14 cellular contexts compared by ENCODE assay signal in genomic region chr1:28761189-28761588, GRCh38. TPM values are rescaled to one million over a fixed set of nuclear protein-coding genes. Genes with fewer than 3 reads are reported as not detected.
A peak's percentile ranks its signal among the peaks of the same experiment; 100 is the strongest.
DNase-seq lines count a peak whose midpoint lies in the region; ATAC-seq, FAIRE-seq and TF ChIP-seq lines count a peak whose summit lies in the region.
"Had no signal": no experiment of that assay in that cellular context is flagged by ENCODE, and none has a peak within 500 bp of the region (broad histone marks: within the 10 kb centered on the region; RNA-seq: fewer than 3 reads in every experiment).

No MANE protein-coding gene starts in this region.

- H3K79me1 ChIP-seq in trophoblast cell (ENCODE audit: low read length): no peaks in the 10 kb centered on the region

- no peak overlapping the region for H4K12ac ChIP-seq in trophoblast cell (ENCODE audit: low read depth, low read length)

- H3K9ac ChIP-seq in endothelial cell of umbilical vein (replicated peaks; ENCODE audit: extremely low read depth, insufficient read depth, low read length) (no peak overlapping the region), trophoblast cell (ENCODE audit: low read length) (no peak overlapping the region)
- H3K9ac ChIP-seq: BLaER1 treated with 17β-estradiol and CSF1 and Interleukin-3, amounts not matched to agents 10 nM and 100 nM had no signal

- H3K4me3 Mint-ChIP-seq in stimulated activated naive B cell treated with anti-CD40 and anti-IgM and Interleukin-4, amounts not matched to agents 10 μg/mL and 1 μg/mL and 100 μg/mL, for 72 hours: no peak overlapping the region
- H3K4me3 Mint-ChIP-seq: CD4-positive, CD25-positive, alpha-beta regulatory T cell had no signal

- H3K27ac Mint-ChIP-seq in stimulated activated naive B cell treated with anti-CD40 and anti-IgM and Interleukin-4, amounts not matched to agents 10 μg/mL and 1 μg/mL and 100 μg/mL, for 72 hours: peak overlapping the region; percentile 79
- H3K27ac Mint-ChIP-seq: CD4-positive, CD25-positive, alpha-beta regulatory T cell had no signal

- H4K8ac ChIP-seq in trophoblast cell (ENCODE audit: low read depth, low read length): no peak overlapping the region

- H3K23ac ChIP-seq in trophoblast cell (ENCODE audit: low read length): no peak overlapping the region

- H3K36me3 ChIP-seq in endothelial cell of umbilical vein (ENCODE audit: control insufficient read depth in 2 of 2, extremely low read depth in 1 of 2, insufficient read depth in 2 of 2, low read length in 2 of 2) (peaks cover 2 to 10% of the 10 kb centered on the region in 2 experiments), trophoblast cell (ENCODE audit: control insufficient read depth in 1 of 2, insufficient read depth in 2 of 2, low read length in 2 of 2) (peaks cover 24 to 30% of the 10 kb centered on the region in 2 experiments), OCI-LY7 (ENCODE audit: insufficient read depth, low read length) (peaks cover 89% of the 10 kb centered on the region), upper lobe of right lung (peaks cover 32% of the 10 kb centered on the region)

- no peaks in the 10 kb centered on the region for H3K27me3 Mint-ChIP-seq in stimulated activated naive B cell treated with anti-CD40 and anti-IgM and Interleukin-4, amounts not matched to agents 10 μg/mL and 1 μg/mL and 100 μg/mL, for 72 hours
- H3K27me3 Mint-ChIP-seq: CD4-positive, CD25-positive, alpha-beta regulatory T cell had no signal

- peaks cover 17 to 33% of the 10 kb centered on the region in 2 donors for H3K36me3 Mint-ChIP-seq in stimulated activated naive B cell treated with anti-CD40 and anti-IgM and Interleukin-4, amounts not matched to agents 10 μg/mL and 1 μg/mL and 100 μg/mL, for 72 hours

- TF ChIP-seq CTCF in endothelial cell of umbilical vein (IDR thresholded peaks at IDR 0.05; ENCODE audit: extremely low read depth in 1 of 2, insufficient read depth in 1 of 2, low read depth in 1 of 2, low read length in 2 of 2): no peak
- no peak for TF ChIP-seq CTCF in OCI-LY7 (conservative IDR thresholded peaks at IDR 0.05; ENCODE audit: low read length)
- no peak for TF ChIP-seq CTCF in upper lobe of right lung (IDR thresholded peaks at IDR 0.05)

- no peak overlapping the region for H3K27ac ChIP-seq in endothelial cell of umbilical vein (ENCODE audit: insufficient read depth, low read depth, low read length)
- H3K27ac ChIP-seq in trophoblast cell (ENCODE audit: low read depth, low read length): no peak overlapping the region
- no peak overlapping the region for H3K27ac ChIP-seq in OCI-LY7 (ENCODE audit: low read depth, low read length, poor library complexity, severe bottlenecking)
- no peak overlapping the region for H3K27ac ChIP-seq in upper lobe of right lung
- H3K27ac ChIP-seq: BLaER1 treated with 17β-estradiol and CSF1 and Interleukin-3, amounts not matched to agents 10 nM and 100 nM had no signal

- H2BK12ac ChIP-seq in trophoblast cell (ENCODE audit: low read length): no peak overlapping the region

- H4K91ac ChIP-seq in trophoblast cell (ENCODE audit: low read depth, low read length): no peak overlapping the region

- no peaks in the 10 kb centered on the region for H3K27me3 ChIP-seq in endothelial cell of umbilical vein (ENCODE audit: control insufficient read depth in 2 of 2, insufficient read depth in 2 of 2, low read length in 2 of 2)
- H3K27me3 ChIP-seq in trophoblast cell (ENCODE audit: insufficient read depth, low read length): no peaks in the 10 kb centered on the region
- H3K27me3 ChIP-seq in upper lobe of right lung: no peaks in the 10 kb centered on the region
- H3K27me3 ChIP-seq: BLaER1 treated with 17β-estradiol and CSF1 and Interleukin-3, amounts not matched to agents 10 nM and 100 nM had no signal

- TF ChIP-seq POLR2A in endothelial cell of umbilical vein (IDR thresholded peaks at IDR 0.05; ENCODE audit: low read depth, low read length): no peak

- no peaks in the 10 kb centered on the region for H3K9me2 ChIP-seq in OCI-LY7 (ENCODE audit: insufficient read depth, low read length)

- H3K4me3 ChIP-seq in endothelial cell of umbilical vein (replicated peaks in 1 of 3; ENCODE audit: insufficient read depth in 1 of 3, low read depth in 1 of 3, low read length in 3 of 3): no peak overlapping the region
- no peak overlapping the region for H3K4me3 ChIP-seq in trophoblast cell (ENCODE audit: low read depth, low read length)
- no peak overlapping the region for H3K4me3 ChIP-seq in OCI-LY7 (ENCODE audit: low read depth, low read length, poor library complexity, severe bottlenecking)
- H3K4me3 ChIP-seq in upper lobe of right lung: no peak overlapping the region
- H3K4me3 ChIP-seq: BLaER1 treated with 17β-estradiol and CSF1 and Interleukin-3, amounts not matched to agents 10 nM and 100 nM had no signal

- no CpG with 5 or more reads among the region's 5 CpGs for WGBS in trophoblast cell (ENCODE audit: extremely low coverage, insufficient coverage, insufficient read length)

- H3K9me1 ChIP-seq in endothelial cell of umbilical vein (replicated peaks; ENCODE audit: control insufficient read depth, extremely low read depth, insufficient read depth, low read length): no peaks in the 10 kb centered on the region

- H3K79me2 ChIP-seq in endothelial cell of umbilical vein (ENCODE audit: control insufficient read depth, insufficient read depth, low read length): peaks cover 92% of the 10 kb centered on the region
- peaks cover 15% of the 10 kb centered on the region for H3K79me2 ChIP-seq in trophoblast cell (ENCODE audit: control insufficient read depth, insufficient read depth, low read length, poor library complexity)
- peaks cover 100% of the 10 kb centered on the region for H3K79me2 ChIP-seq in OCI-LY7 (ENCODE audit: insufficient read depth, low read depth, low read length)

- no peaks in the 10 kb centered on the region for H3K4me1 ChIP-seq in endothelial cell of umbilical vein (ENCODE audit: control insufficient read depth, extremely low read depth, insufficient read depth, low read length)
- H3K4me1 ChIP-seq in trophoblast cell (ENCODE audit: control insufficient read depth in 1 of 2, insufficient read depth in 2 of 2, low read length in 2 of 2): no peaks in the 10 kb centered on the region
- no peaks in the 10 kb centered on the region for H3K4me1 ChIP-seq in OCI-LY7 (ENCODE audit: insufficient read depth, low read length, poor library complexity, severe bottlenecking)
- peaks cover 29% of the 10 kb centered on the region for H3K4me1 ChIP-seq in upper lobe of right lung

- dilution Hi-C loops in endothelial cell of umbilical vein (cut with MboI; ENCODE audit: extremely low pct_ligation_motif_present, low sequenced_read_pairs): no loop called here

- no peak overlapping the region for H2AK5ac ChIP-seq in trophoblast cell (ENCODE audit: low read length)

- BruUV-seq in endothelial cell of umbilical vein (replicated peaks; lab: Mats Ljungman, UMichigan) (no TSS peak), OCI-LY7 (replicated peaks; lab: Mats Ljungman, UMichigan) (no TSS peak)

- no peak overlapping the region for H3K14ac ChIP-seq in trophoblast cell (ENCODE audit: low read length)

- peaks cover 26% of the 10 kb centered on the region for H4K20me1 ChIP-seq in endothelial cell of umbilical vein (replicated peaks; ENCODE audit: control insufficient read depth, extremely low read depth, insufficient read depth, low read length)
- H4K20me1 ChIP-seq in OCI-LY7 (ENCODE audit: insufficient read depth, low read length): peaks cover 16% of the 10 kb centered on the region; the same call in 1 of the 2 replicates

- H3K4me2 ChIP-seq in endothelial cell of umbilical vein (ENCODE audit: insufficient read depth, low read length) (no peak overlapping the region), trophoblast cell (ENCODE audit: low read length) (no peak overlapping the region), OCI-LY7 (ENCODE audit: low read length) (no peak overlapping the region)

- CTCF ChIA-PET in endothelial cell of umbilical vein (lab: Charles Lee): no interaction called here
- CTCF ChIA-PET in OCI-LY7 (lab: Charles Lee; ENCODE audit: unreplicated experiment): no interaction called here

- H2BK5ac ChIP-seq in trophoblast cell (ENCODE audit: low read depth, low read length, poor library complexity): no peak overlapping the region

- peak; percentile 8 to 15 for DNase-seq in activated T-cell treated with anti-CD3 and anti-CD28 coated beads, Interleukin-2, amount 50 U/mL, for 48 hours
- DNase-seq in activated T-cell treated with anti-CD3 and anti-CD28 coated beads, Interleukin-2, amount 50 U/mL, for 1 hour: no peak
- DNase-seq in endothelial cell of umbilical vein (ENCODE audit: low read depth, low spot score): no peak
- peak; percentile 84 to 89 for DNase-seq in trophoblast cell
- DNase-seq in stimulated activated naive B cell treated with anti-CD40 and anti-IgM and Interleukin-4, amounts not matched to agents 10 μg/mL and 1 μg/mL and 100 μg/mL, for 72 hours: no peak
- no peak for DNase-seq in OCI-LY7 (ENCODE audit: low spot score)
- DNase-seq in upper lobe of right lung: no peak
- DNase-seq: 8988T; CD4-positive, CD25-positive, alpha-beta regulatory T cell; DMS53; GF-D8; H7 had no signal

- ATAC-seq in stimulated activated naive B cell treated with anti-CD40 and anti-IgM and Interleukin-4, amounts not matched to agents 10 μg/mL and 1 μg/mL and 100 μg/mL, for 72 hours (replicated peaks): no peak
- ATAC-seq in upper lobe of right lung: no peak
- ATAC-seq in GM18519 (IDR thresholded peaks at IDR 0.05; ENCODE audit: low FRiP score, unreplicated experiment): no peak

- no peak overlapping the region for H2BK120ac ChIP-seq in trophoblast cell (ENCODE audit: insufficient read depth, low read length, poor library complexity)

- no peak overlapping the region for H3K18ac ChIP-seq in trophoblast cell (ENCODE audit: low read length)

- no peaks in the 10 kb centered on the region for H3K9me3 ChIP-seq in endothelial cell of umbilical vein (replicated peaks; ENCODE audit: control insufficient read depth, insufficient read depth, low read length)
- no peaks in the 10 kb centered on the region for H3K9me3 ChIP-seq in trophoblast cell (ENCODE audit: insufficient read depth, low read depth, low read length)
- H3K9me3 ChIP-seq in OCI-LY7 (ENCODE audit: low read length): no peaks in the 10 kb centered on the region; the same call in 1 of the 2 replicates
- no peaks in the 10 kb centered on the region for H3K9me3 ChIP-seq in upper lobe of right lung
- H3K9me3 ChIP-seq: BLaER1 treated with 17β-estradiol and CSF1 and Interleukin-3, amounts not matched to agents 10 nM and 100 nM had no signal

- intact Hi-C loops in endothelial cell of umbilical vein (cut with micrococcal nuclease): no loop called here
- intact Hi-C loops in OCI-LY7 (cut with micrococcal nuclease; ENCODE audit: unreplicated experiment): no loop called here
- intact Hi-C loops in upper lobe of right lung (cut with DNase I): no loop called here

- POLR2A ChIA-PET in endothelial cell of umbilical vein (lab: Charles Lee): no interaction called here
- POLR2A ChIA-PET in OCI-LY7 (lab: Charles Lee): interaction anchor here (0.6 to 0.7 kb wide), 2 partner anchors 62 to 217 kb away, joined by 3 to 4 read pairs; no protein-coding TSS in a partner anchor

- peak overlapping the region; percentile 76 for H3K4ac ChIP-seq in trophoblast cell (ENCODE audit: low read depth, low read length)

- no peaks in the 10 kb centered on the region for H3K9me3 Mint-ChIP-seq in stimulated activated naive B cell treated with anti-CD40 and anti-IgM and Interleukin-4, amounts not matched to agents 10 μg/mL and 1 μg/mL and 100 μg/mL, for 72 hours
- H3K9me3 Mint-ChIP-seq: CD4-positive, CD25-positive, alpha-beta regulatory T cell had no signal

- peaks cover 10 to 33% of the 10 kb centered on the region in 2 donors for H3K4me1 Mint-ChIP-seq in stimulated activated naive B cell treated with anti-CD40 and anti-IgM and Interleukin-4, amounts not matched to agents 10 μg/mL and 1 μg/mL and 100 μg/mL, for 72 hours

- peak; percentile 26 for FAIRE-seq in endothelial cell of umbilical vein (lab: Jason Lieb, UNC)

- H2AFZ ChIP-seq in endothelial cell of umbilical vein (ENCODE audit: low read depth, low read length) (no peak overlapping the region), trophoblast cell (ENCODE audit: insufficient read depth, low read length, poor library complexity) (no peak overlapping the region), OCI-LY7 (ENCODE audit: low read length) (no peak overlapping the region)

RNA-seq across cellular contexts. Expression of gene YTHDF2, which starts 24.4 kb away (rescaled TPM):
- total RNA-seq in endothelial cell of umbilical vein (101 and 105 TPM in 2 replicates), OCI-LY7 (2022) (82.6 and 83.6 TPM in 2 replicates), upper lobe of right lung (65.8 TPM)
- 72.4 and 73.6 TPM in 2 replicates for polyA plus RNA-seq in endothelial cell of umbilical vein
- 76.7 and 81.7 TPM in 2 replicates for polyA plus RNA-seq in endothelial cell of umbilical vein (2011; cell fraction: cytosol; rRNA removed)
- 68.4 and 75.6 TPM in 2 replicates for polyA plus RNA-seq in endothelial cell of umbilical vein (2011; cell fraction: nucleus; rRNA removed)
- 62.3 and 92.5 TPM in 2 replicates for polyA plus RNA-seq in endothelial cell of umbilical vein (2012)
- 226 and 237 TPM in 2 replicates for polyA minus RNA-seq in endothelial cell of umbilical vein
- 65.3 TPM for polyA minus RNA-seq in endothelial cell of umbilical vein (2011; cell fraction: cytosol; rRNA and poly(A)+ RNA removed)
- 56.2 and 66.6 TPM in 2 replicates for polyA minus RNA-seq in endothelial cell of umbilical vein (2011; cell fraction: nucleus; rRNA and poly(A)+ RNA removed)
- 150 and 158 TPM in 2 replicates for polyA plus RNA-seq in trophoblast cell (2013)
- total RNA-seq in OCI-LY7 (2014; rRNA removed; shearing (Covaris generic)): 46.6 and 57.9 TPM in 2 replicates

RNA-seq across cellular contexts. Expression of gene OPRD1, which starts 50.8 kb away (rescaled TPM):
- total RNA-seq in endothelial cell of umbilical vein (not detected in 2 replicates), OCI-LY7 (2022) (not detected in 2 replicates), upper lobe of right lung (not detected)
- polyA plus RNA-seq in endothelial cell of umbilical vein: not detected in 2 replicates
- not detected in 2 replicates for polyA plus RNA-seq in endothelial cell of umbilical vein (2011; cell fraction: cytosol; rRNA removed)
- polyA plus RNA-seq in endothelial cell of umbilical vein (2011; cell fraction: nucleus; rRNA removed): 0.01 TPM in 1 of 2 replicates, not detected in the other
- polyA plus RNA-seq in endothelial cell of umbilical vein (2012): 0.03 and 0.05 TPM in 2 replicates
- polyA minus RNA-seq in endothelial cell of umbilical vein: 0.04 TPM in 1 of 2 replicates, not detected in the other
- not detected for polyA minus RNA-seq in endothelial cell of umbilical vein (2011; cell fraction: cytosol; rRNA and poly(A)+ RNA removed)
- not detected in 2 replicates for polyA minus RNA-seq in endothelial cell of umbilical vein (2011; cell fraction: nucleus; rRNA and poly(A)+ RNA removed)
- polyA plus RNA-seq in trophoblast cell (2013): 2.2 and 2.4 TPM in 2 replicates
- not detected in 2 replicates for total RNA-seq in OCI-LY7 (2014; rRNA removed; shearing (Covaris generic))
- total RNA-seq: CD4-positive, CD25-positive, alpha-beta regulatory T cell had no signal

Comparison
In these comparisons a context has a peak if more than half of its experiments do, and no peak if none do; other contexts are left out.
1. DNase-seq: peak in activated T-cell treated with anti-CD3 and anti-CD28 coated beads, Interleukin-2, amount 50 U/mL, for 48 hours (2 of 2) and trophoblast cell (2 of 2); none in activated T-cell treated with anti-CD3 and anti-CD28 coated beads, Interleukin-2, amount 50 U/mL, for 1 hour (single experiment), endothelial cell of umbilical vein (single experiment), stimulated activated naive B cell treated with anti-CD40 and anti-IgM and Interleukin-4, amounts not matched to agents 10 μg/mL and 1 μg/mL and 100 μg/mL, for 72 hours (single experiment), OCI-LY7 (single experiment) and upper lobe of right lung (single experiment).